In the genomic region with DNA sequence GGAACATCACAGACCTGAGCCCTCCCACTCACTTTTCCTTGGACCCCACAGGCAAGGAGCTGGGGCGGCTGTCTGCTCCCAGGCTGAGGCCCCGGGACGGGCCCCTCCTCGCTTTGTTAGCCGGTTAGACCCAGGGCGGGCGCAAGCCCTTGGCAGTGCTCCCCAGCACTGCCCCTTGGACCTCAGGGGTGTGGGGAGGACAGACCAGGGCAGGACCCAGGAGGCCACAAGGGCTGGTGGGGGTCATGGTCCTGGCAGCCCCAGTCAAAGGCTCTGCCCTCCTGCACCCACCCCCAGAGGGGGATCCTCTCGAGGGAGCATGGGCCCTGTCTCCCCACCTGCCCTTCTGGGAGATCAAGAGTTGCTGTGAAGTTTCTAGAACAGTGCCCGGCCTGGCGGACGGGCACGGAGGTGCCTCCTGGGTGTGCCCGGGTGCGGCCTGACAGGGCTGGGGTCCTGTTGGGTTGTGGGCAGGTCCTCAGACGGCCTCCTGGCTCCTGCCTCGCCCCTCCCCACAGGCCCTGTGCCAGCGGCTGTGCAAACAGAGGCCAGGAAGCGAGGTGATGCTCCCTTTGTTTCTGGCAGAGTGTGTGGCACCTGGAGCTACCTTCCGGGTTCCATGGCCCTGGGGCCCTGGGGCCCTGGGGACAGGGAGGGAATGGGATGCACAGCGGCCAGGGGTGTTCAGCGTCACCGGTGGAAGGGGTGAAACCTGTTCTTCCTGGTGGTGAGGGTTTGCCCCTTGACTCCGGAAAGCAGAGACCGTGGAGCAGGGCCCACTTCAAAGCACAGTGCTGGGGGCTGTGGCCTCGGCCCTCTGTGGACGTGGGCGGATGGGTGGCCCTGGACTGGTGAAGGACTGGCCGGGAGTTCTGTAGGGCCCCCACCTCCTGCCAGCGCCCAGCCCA, we compare ENCODE assay signal across 1 cellular context.
A peak's percentile ranks its signal among the peaks of the same experiment; 100 is the strongest.
TF ChIP-seq lines count a peak whose summit lies in the region.

No MANE protein-coding gene starts in this region.

TF ChIP-seq in HepG2, 621 proteins besides CTCF, POLR2A, EP300 and RAD21 (continued from another document and continues in another):
- TF ChIP-seq, protein P1, sequence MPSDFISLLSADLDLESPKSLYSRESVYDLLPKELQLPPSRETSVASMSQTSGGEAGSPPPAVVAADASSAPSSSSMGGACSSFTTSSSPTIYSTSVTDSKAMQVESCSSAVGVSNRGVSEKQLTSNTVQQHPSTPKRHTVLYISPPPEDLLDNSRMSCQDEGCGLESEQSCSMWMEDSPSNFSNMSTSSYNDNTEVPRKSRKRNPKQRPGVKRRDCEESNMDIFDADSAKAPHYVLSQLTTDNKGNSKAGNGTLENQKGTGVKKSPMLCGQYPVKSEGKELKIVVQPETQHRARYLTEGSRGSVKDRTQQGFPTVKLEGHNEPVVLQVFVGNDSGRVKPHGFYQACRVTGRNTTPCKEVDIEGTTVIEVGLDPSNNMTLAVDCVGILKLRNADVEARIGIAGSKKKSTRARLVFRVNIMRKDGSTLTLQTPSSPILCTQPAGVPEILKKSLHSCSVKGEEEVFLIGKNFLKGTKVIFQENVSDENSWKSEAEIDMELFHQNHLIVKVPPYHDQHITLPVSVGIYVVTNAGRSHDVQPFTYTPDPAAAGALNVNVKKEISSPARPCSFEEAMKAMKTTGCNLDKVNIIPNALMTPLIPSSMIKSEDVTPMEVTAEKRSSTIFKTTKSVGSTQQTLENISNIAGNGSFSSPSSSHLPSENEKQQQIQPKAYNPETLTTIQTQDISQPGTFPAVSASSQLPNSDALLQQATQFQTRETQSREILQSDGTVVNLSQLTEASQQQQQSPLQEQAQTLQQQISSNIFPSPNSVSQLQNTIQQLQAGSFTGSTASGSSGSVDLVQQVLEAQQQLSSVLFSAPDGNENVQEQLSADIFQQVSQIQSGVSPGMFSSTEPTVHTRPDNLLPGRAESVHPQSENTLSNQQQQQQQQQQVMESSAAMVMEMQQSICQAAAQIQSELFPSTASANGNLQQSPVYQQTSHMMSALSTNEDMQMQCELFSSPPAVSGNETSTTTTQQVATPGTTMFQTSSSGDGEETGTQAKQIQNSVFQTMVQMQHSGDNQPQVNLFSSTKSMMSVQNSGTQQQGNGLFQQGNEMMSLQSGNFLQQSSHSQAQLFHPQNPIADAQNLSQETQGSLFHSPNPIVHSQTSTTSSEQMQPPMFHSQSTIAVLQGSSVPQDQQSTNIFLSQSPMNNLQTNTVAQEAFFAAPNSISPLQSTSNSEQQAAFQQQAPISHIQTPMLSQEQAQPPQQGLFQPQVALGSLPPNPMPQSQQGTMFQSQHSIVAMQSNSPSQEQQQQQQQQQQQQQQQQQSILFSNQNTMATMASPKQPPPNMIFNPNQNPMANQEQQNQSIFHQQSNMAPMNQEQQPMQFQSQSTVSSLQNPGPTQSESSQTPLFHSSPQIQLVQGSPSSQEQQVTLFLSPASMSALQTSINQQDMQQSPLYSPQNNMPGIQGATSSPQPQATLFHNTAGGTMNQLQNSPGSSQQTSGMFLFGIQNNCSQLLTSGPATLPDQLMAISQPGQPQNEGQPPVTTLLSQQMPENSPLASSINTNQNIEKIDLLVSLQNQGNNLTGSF (CRISPR knock-in tag; IDR thresholded peaks at IDR 0.05) = no peak
- no peak for TF ChIP-seq ZNF569 (CRISPR knock-in tag; IDR thresholded peaks at IDR 0.05; ENCODE audit: borderline replicate concordance)
- TF ChIP-seq ARHGAP35 (CRISPR knock-in tag; IDR thresholded peaks at IDR 0.05; ENCODE audit: borderline replicate concordance) = peak; percentile 16
- no peak for TF ChIP-seq ZNF431 (CRISPR knock-in tag; IDR thresholded peaks at IDR 0.05; ENCODE audit: borderline replicate concordance, low read depth)
- 0 out of 2 replicates have a peak, but pooled peaks have one; percentile 43 for TF ChIP-seq ZBTB42 (CRISPR knock-in tag; IDR thresholded peaks at IDR 0.05)
- TF ChIP-seq, protein P2, sequence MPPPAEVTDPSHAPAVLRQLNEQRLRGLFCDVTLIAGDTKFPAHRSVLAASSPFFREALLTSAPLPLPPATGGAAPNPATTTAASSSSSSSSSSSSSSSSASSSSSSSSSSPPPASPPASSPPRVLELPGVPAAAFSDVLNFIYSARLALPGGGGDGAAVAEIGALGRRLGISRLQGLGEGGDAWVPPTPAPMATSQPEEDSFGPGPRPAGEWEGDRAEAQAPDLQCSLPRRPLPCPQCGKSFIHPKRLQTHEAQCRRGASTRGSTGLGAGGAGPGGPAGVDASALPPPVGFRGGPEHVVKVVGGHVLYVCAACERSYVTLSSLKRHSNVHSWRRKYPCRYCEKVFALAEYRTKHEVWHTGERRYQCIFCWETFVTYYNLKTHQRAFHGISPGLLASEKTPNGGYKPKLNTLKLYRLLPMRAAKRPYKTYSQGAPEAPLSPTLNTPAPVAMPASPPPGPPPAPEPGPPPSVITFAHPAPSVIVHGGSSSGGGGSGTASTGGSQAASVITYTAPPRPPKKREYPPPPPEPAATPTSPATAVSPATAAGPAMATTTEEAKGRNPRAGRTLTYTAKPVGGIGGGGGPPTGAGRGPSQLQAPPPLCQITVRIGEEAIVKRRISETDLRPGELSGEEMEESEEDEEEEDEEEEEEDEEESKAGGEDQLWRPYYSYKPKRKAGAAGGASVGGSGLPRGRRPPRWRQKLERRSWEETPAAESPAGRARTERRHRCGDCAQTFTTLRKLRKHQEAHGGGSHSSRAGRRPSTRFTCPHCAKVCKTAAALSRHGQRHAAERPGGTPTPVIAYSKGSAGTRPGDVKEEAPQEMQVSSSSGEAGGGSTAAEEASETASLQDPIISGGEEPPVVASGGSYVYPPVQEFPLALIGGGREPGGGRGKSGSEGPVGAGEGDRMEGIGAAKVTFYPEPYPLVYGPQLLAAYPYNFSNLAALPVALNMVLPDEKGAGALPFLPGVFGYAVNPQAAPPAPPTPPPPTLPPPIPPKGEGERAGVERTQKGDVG (CRISPR knock-in tag; IDR thresholded peaks at IDR 0.05; ENCODE audit: borderline replicate concordance) = peak; percentile 19; the same call in 1 of the 2 replicates
- TF ChIP-seq, protein P3, sequence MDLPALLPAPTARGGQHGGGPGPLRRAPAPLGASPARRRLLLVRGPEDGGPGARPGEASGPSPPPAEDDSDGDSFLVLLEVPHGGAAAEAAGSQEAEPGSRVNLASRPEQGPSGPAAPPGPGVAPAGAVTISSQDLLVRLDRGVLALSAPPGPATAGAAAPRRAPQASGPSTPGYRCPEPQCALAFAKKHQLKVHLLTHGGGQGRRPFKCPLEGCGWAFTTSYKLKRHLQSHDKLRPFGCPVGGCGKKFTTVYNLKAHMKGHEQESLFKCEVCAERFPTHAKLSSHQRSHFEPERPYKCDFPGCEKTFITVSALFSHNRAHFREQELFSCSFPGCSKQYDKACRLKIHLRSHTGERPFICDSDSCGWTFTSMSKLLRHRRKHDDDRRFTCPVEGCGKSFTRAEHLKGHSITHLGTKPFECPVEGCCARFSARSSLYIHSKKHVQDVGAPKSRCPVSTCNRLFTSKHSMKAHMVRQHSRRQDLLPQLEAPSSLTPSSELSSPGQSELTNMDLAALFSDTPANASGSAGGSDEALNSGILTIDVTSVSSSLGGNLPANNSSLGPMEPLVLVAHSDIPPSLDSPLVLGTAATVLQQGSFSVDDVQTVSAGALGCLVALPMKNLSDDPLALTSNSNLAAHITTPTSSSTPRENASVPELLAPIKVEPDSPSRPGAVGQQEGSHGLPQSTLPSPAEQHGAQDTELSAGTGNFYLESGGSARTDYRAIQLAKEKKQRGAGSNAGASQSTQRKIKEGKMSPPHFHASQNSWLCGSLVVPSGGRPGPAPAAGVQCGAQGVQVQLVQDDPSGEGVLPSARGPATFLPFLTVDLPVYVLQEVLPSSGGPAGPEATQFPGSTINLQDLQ (CRISPR knock-in tag; IDR thresholded peaks at IDR 0.05) = 0 out of 2 replicates have a peak, but pooled peaks have one; percentile 59
- TF ChIP-seq POLR2AphosphoS5 (IDR thresholded peaks at IDR 0.05; ENCODE audit: low read depth, low read length) = peak; percentile 1
- TF ChIP-seq HOXD1 (CRISPR knock-in tag; IDR thresholded peaks at IDR 0.05) = no peak; the same call in 1 of the 2 replicates
- TF ChIP-seq, protein P4, sequence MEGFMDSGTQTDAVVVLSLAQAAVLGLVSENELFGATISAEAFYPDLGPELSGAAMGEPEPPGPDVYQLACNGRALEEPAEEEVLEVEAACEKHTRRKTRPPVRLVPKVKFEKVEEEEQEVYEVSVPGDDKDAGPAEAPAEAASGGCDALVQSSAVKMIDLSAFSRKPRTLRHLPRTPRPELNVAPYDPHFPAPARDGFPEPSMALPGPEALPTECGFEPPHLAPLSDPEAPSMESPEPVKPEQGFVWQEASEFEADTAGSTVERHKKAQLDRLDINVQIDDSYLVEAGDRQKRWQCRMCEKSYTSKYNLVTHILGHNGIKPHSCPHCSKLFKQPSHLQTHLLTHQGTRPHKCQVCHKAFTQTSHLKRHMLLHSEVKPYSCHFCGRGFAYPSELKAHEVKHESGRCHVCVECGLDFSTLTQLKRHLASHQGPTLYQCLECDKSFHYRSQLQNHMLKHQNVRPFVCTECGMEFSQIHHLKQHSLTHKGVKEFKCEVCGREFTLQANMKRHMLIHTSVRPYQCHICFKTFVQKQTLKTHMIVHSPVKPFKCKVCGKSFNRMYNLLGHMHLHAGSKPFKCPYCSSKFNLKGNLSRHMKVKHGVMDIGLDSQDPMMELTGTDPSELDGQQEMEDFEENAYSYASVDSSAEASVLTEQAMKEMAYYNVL (CRISPR knock-in tag; IDR thresholded peaks at IDR 0.05; ENCODE audit: borderline replicate concordance) = peak; percentile 63; the same call in 1 of the 2 replicates
- no peak for TF ChIP-seq PAX8 (CRISPR knock-in tag; IDR thresholded peaks at IDR 0.05; ENCODE audit: borderline replicate concordance)
- TF ChIP-seq, protein P5, sequence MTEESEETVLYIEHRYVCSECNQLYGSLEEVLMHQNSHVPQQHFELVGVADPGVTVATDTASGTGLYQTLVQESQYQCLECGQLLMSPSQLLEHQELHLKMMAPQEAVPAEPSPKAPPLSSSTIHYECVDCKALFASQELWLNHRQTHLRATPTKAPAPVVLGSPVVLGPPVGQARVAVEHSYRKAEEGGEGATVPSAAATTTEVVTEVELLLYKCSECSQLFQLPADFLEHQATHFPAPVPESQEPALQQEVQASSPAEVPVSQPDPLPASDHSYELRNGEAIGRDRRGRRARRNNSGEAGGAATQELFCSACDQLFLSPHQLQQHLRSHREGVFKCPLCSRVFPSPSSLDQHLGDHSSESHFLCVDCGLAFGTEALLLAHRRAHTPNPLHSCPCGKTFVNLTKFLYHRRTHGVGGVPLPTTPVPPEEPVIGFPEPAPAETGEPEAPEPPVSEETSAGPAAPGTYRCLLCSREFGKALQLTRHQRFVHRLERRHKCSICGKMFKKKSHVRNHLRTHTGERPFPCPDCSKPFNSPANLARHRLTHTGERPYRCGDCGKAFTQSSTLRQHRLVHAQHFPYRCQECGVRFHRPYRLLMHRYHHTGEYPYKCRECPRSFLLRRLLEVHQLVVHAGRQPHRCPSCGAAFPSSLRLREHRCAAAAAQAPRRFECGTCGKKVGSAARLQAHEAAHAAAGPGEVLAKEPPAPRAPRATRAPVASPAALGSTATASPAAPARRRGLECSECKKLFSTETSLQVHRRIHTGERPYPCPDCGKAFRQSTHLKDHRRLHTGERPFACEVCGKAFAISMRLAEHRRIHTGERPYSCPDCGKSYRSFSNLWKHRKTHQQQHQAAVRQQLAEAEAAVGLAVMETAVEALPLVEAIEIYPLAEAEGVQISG (CRISPR knock-in tag; IDR thresholded peaks at IDR 0.05) = peak; percentile 59; the same call in 1 of the 2 replicates
- TF ChIP-seq LCORL (IDR thresholded peaks at IDR 0.05) = no peak
- TF ChIP-seq LCORL (CRISPR knock-in tag; IDR thresholded peaks at IDR 0.05) = peak; percentile 85
- no peak; the same call in 1 of the 2 replicates for TF ChIP-seq NFIC (IDR thresholded peaks at IDR 0.05; ENCODE audit: low read length)
- no peak; a peak in 1 of 4 replicates for TF ChIP-seq NR2F1 (CRISPR knock-in tag; IDR thresholded peaks at IDR 0.05)
- peak; percentile 50; the same call in 1 of the 2 replicates for TF ChIP-seq ISL2 (CRISPR knock-in tag; IDR thresholded peaks at IDR 0.05)
- no peak for TF ChIP-seq PCBP2 (optimal IDR thresholded peaks at IDR 0.05; ENCODE audit: low read depth, low read length, poor library complexity, severe bottlenecking)
- TF ChIP-seq SP2 (CRISPR knock-in tag; IDR thresholded peaks at IDR 0.05) = no peak
- peak; percentile 80 for TF ChIP-seq HNF4G (IDR thresholded peaks at IDR 0.05; ENCODE audit: borderline replicate concordance, low read depth, low read length)
- peak; percentile 34; the same call in 1 of the 2 replicates for TF ChIP-seq HNF4G (CRISPR knock-in tag; IDR thresholded peaks at IDR 0.05; ENCODE audit: borderline replicate concordance, low read depth)
- TF ChIP-seq MAZ (IDR thresholded peaks at IDR 0.05; ENCODE audit: borderline replicate concordance, low read depth, low read length) = no peak
- TF ChIP-seq MAZ (CRISPR knock-in tag; IDR thresholded peaks at IDR 0.05; ENCODE audit: low read depth) = 0 out of 2 replicates have a peak, but pooled peaks have one; percentile 13
- TF ChIP-seq ZNF253 (CRISPR knock-in tag; IDR thresholded peaks at IDR 0.05; ENCODE audit: borderline replicate concordance) = peak; percentile 64; the same call in 1 of the 2 replicates
- TF ChIP-seq, protein P6, sequence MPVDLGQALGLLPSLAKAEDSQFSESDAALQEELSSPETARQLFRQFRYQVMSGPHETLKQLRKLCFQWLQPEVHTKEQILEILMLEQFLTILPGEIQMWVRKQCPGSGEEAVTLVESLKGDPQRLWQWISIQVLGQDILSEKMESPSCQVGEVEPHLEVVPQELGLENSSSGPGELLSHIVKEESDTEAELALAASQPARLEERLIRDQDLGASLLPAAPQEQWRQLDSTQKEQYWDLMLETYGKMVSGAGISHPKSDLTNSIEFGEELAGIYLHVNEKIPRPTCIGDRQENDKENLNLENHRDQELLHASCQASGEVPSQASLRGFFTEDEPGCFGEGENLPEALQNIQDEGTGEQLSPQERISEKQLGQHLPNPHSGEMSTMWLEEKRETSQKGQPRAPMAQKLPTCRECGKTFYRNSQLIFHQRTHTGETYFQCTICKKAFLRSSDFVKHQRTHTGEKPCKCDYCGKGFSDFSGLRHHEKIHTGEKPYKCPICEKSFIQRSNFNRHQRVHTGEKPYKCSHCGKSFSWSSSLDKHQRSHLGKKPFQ (CRISPR knock-in tag; IDR thresholded peaks at IDR 0.05; ENCODE audit: insufficient replicate concordance) = peak; percentile 45
- peak; percentile 58 for TF ChIP-seq U2AF1 (optimal IDR thresholded peaks at IDR 0.05; ENCODE audit: low read depth, low read length)
- no peak for TF ChIP-seq ZNF101 (CRISPR knock-in tag; IDR thresholded peaks at IDR 0.05; ENCODE audit: borderline replicate concordance, low read depth)
- TF ChIP-seq, protein P7, sequence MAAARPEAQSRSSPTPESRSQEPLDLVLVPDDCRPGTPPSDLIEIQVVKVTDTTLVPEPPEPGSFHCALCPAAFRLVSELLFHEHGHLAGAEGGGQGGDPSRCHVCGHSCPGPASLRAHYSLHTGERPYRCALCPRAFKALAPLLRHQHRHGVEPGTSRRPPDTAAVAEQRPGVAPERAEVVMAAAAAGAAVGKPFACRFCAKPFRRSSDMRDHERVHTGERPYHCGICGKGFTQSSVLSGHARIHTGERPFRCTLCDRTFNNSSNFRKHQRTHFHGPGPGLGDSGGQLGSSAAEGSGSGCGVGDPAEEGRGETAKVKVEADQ (CRISPR knock-in tag; IDR thresholded peaks at IDR 0.05; ENCODE audit: borderline replicate concordance) = 0 out of 2 replicates have a peak, but pooled peaks have one; percentile 44
- TF ChIP-seq, protein P8, sequence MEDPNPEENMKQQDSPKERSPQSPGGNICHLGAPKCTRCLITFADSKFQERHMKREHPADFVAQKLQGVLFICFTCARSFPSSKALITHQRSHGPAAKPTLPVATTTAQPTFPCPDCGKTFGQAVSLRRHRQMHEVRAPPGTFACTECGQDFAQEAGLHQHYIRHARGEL (CRISPR knock-in tag; IDR thresholded peaks at IDR 0.05) = no peak; the same call in 1 of the 2 replicates
- TF ChIP-seq NFIB (CRISPR knock-in tag; IDR thresholded peaks at IDR 0.05; ENCODE audit: borderline replicate concordance) = 0 out of 2 replicates have a peak, but pooled peaks have one; percentile 71
- no peak for TF ChIP-seq ZNF547 (CRISPR knock-in tag; IDR thresholded peaks at IDR 0.05)
- no peak for TF ChIP-seq BRD4 (CRISPR knock-in tag; IDR thresholded peaks at IDR 0.05)
